ENCODE assay signal across 1 cellular context in genomic region chr7:46534593-46535271, GRCh38.
TF ChIP-seq lines count a peak whose summit lies in the region.

No MANE protein-coding gene starts in this region.

TF ChIP-seq in H1, 55 proteins besides CTCF, POLR2A, EP300 and RAD21:
- TF ChIP-seq GABPA (IDR thresholded peaks at IDR 0.05; ENCODE audit: borderline replicate concordance, insufficient read depth, low read length), result no peak
- TF ChIP-seq TEAD4 (IDR thresholded peaks at IDR 0.05; ENCODE audit: low read depth, low read length), result no peak
- TF ChIP-seq ATF2 (IDR thresholded peaks at IDR 0.05; ENCODE audit: low read length), result no peak
- TF ChIP-seq POU5F1 (IDR thresholded peaks at IDR 0.05; ENCODE audit: low read depth, low read length), result no peak; the same call in 1 of the 2 replicates
- TF ChIP-seq CHD1 (IDR thresholded peaks at IDR 0.05; ENCODE audit: low read depth, low read length), result no peak
- TF ChIP-seq SUZ12 (IDR thresholded peaks at IDR 0.05; ENCODE audit: low read length), result no peak
- TF ChIP-seq SP4 (IDR thresholded peaks at IDR 0.05; ENCODE audit: low read length), result no peak
- TF ChIP-seq MAFK (IDR thresholded peaks at IDR 0.05; ENCODE audit: low read depth, low read length), result no peak
- 0 out of 2 replicates have a peak, but pooled peaks have one; percentile 40 for TF ChIP-seq TCF12 (IDR thresholded peaks at IDR 0.05; ENCODE audit: low read depth, low read length)
- TF ChIP-seq SIX5 (IDR thresholded peaks at IDR 0.05; ENCODE audit: low read depth, low read length), result no peak
- no peak for TF ChIP-seq RBBP5 (IDR thresholded peaks at IDR 0.05; ENCODE audit: borderline replicate concordance, low read depth, low read length)
- no peak for TF ChIP-seq RFX5 (IDR thresholded peaks at IDR 0.05; ENCODE audit: borderline replicate concordance, low read depth, low read length)
- TF ChIP-seq JUND (IDR thresholded peaks at IDR 0.05; ENCODE audit: low read length), result no peak
- TF ChIP-seq RNF2 (IDR thresholded peaks at IDR 0.05; ENCODE audit: borderline replicate concordance, low read depth, low read length, missing control alignments, poor library complexity, severe bottlenecking), result no peak
- TF ChIP-seq SP2 (IDR thresholded peaks at IDR 0.05; ENCODE audit: low read length), result no peak
- no peak for TF ChIP-seq CTBP2 (IDR thresholded peaks at IDR 0.05; ENCODE audit: borderline replicate concordance, insufficient read depth, insufficient read length, low read length)
- no peak for TF ChIP-seq ASH2L (IDR thresholded peaks at IDR 0.05; ENCODE audit: low read length)
- TF ChIP-seq E2F6 (IDR thresholded peaks at IDR 0.05), result no peak
- TF ChIP-seq SRF (IDR thresholded peaks at IDR 0.05; ENCODE audit: low read depth, low read length), result no peak
- TF ChIP-seq BCL11A (IDR thresholded peaks at IDR 0.05; ENCODE audit: low read depth in 2 of 2, low read length in 2 of 2), result peak; percentile 24 to 78
- no peak for TF ChIP-seq USF2 (IDR thresholded peaks at IDR 0.05; ENCODE audit: low read length)
- TF ChIP-seq FOSL1 (IDR thresholded peaks at IDR 0.05; ENCODE audit: insufficient read depth, low read depth, low read length), result no peak
- no peak for TF ChIP-seq KDM5A (IDR thresholded peaks at IDR 0.05; ENCODE audit: low read length)
- no peak for TF ChIP-seq TAF7 (optimal IDR thresholded peaks at IDR 0.05; ENCODE audit: borderline replicate concordance, low read depth, low read length)
- TF ChIP-seq ZNF274 (IDR thresholded peaks at IDR 0.05; ENCODE audit: borderline replicate concordance, extremely low read depth, low read length), result no peak
- TF ChIP-seq YY1 (IDR thresholded peaks at IDR 0.05; ENCODE audit: low read depth, low read length), result no peak
- TF ChIP-seq NANOG (IDR thresholded peaks at IDR 0.05; ENCODE audit: insufficient read depth, low read depth, low read length, poor library complexity, severe bottlenecking), result peak; percentile 99
- peak; percentile 45; the same call in 1 of the 2 replicates for TF ChIP-seq SP1 (IDR thresholded peaks at IDR 0.05; ENCODE audit: low read depth, low read length)
- no peak for TF ChIP-seq CBX5 (IDR thresholded peaks at IDR 0.05; ENCODE audit: low read depth, low read length)
- TF ChIP-seq CHD7 (IDR thresholded peaks at IDR 0.05; ENCODE audit: insufficient replicate concordance, low read length), result no peak
- TF ChIP-seq RXRA (IDR thresholded peaks at IDR 0.05; ENCODE audit: insufficient read depth, low read depth, low read length), result no peak
- TF ChIP-seq NRF1 (IDR thresholded peaks at IDR 0.05; ENCODE audit: low read depth, low read length), result no peak
- TF ChIP-seq BACH1 (IDR thresholded peaks at IDR 0.05; ENCODE audit: low read length), result peak; percentile 83
- no peak for TF ChIP-seq KDM1A (IDR thresholded peaks at IDR 0.05; ENCODE audit: borderline replicate concordance, low read length)
- TF ChIP-seq CREB1 (IDR thresholded peaks at IDR 0.05), result 0 out of 2 replicates have a peak, but pooled peaks have one; percentile 8
- no peak for TF ChIP-seq TBP (IDR thresholded peaks at IDR 0.05; ENCODE audit: low read depth, low read length)
- TF ChIP-seq KDM4A (IDR thresholded peaks at IDR 0.05; ENCODE audit: low read depth, low read length, severe bottlenecking), result no peak
- TF ChIP-seq HDAC2 (IDR thresholded peaks at IDR 0.05; ENCODE audit: borderline replicate concordance in 1 of 2, low read depth in 2 of 2, low read length in 2 of 2), result peak; percentile 66 to 99; a peak in 3 of 4 replicates
- no peak for TF ChIP-seq HDAC6 (IDR thresholded peaks at IDR 0.05; ENCODE audit: low read depth, low read length)
- no peak for TF ChIP-seq EGR1 (IDR thresholded peaks at IDR 0.05; ENCODE audit: borderline replicate concordance, low read depth, low read length)
- no peak for TF ChIP-seq BRCA1 (IDR thresholded peaks at IDR 0.05; ENCODE audit: low read depth, low read length)
- TF ChIP-seq TAF1 (IDR thresholded peaks at IDR 0.05; ENCODE audit: low read depth, low read length), result no peak
